Comparison of ENCODE assay signal across 1 cellular context in the genomic region with DNA sequence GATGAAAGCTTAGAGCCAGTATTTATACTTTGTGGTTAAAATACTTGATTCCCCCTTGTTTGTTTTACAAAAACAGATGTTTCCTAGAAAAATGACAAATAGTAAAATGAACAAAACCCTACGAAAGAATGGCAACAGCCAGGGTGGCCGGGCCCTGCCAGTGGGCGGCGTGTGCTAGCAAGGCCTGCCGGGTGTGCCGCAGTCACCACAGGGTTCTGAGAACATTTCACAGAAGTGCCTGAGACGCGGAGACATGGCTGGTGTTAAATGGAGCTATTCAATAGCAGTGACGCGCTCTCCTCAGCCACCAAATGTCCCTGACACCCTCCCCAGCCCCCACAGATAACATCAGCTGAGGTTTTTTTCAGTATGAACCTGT.
TF ChIP-seq lines count a peak whose summit lies in the region.

No MANE protein-coding gene starts in this region.

TF ChIP-seq in H1, 55 proteins besides CTCF, POLR2A, EP300 and RAD21:
- TF ChIP-seq, protein P1, sequence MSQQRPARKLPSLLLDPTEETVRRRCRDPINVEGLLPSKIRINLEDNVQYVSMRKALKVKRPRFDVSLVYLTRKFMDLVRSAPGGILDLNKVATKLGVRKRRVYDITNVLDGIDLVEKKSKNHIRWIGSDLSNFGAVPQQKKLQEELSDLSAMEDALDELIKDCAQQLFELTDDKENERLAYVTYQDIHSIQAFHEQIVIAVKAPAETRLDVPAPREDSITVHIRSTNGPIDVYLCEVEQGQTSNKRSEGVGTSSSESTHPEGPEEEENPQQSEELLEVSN (IDR thresholded peaks at IDR 0.05) = no peak
- TF ChIP-seq GABPA (IDR thresholded peaks at IDR 0.05; ENCODE audit: borderline replicate concordance, insufficient read depth, low read length) (no peak), CTBP2 (IDR thresholded peaks at IDR 0.05; ENCODE audit: borderline replicate concordance, insufficient read depth, insufficient read length, low read length) (no peak), NANOG (IDR thresholded peaks at IDR 0.05; ENCODE audit: insufficient read depth, low read depth, low read length, poor library complexity, severe bottlenecking) (no peak)
- TF ChIP-seq, protein P2, sequence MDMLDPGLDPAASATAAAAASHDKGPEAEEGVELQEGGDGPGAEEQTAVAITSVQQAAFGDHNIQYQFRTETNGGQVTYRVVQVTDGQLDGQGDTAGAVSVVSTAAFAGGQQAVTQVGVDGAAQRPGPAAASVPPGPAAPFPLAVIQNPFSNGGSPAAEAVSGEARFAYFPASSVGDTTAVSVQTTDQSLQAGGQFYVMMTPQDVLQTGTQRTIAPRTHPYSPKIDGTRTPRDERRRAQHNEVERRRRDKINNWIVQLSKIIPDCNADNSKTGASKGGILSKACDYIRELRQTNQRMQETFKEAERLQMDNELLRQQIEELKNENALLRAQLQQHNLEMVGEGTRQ (IDR thresholded peaks at IDR 0.05; ENCODE audit: low read length) = no peak
